Comparison of ENCODE assay signal across 20 cellular contexts in genomic region chr10:52875341-52875740, GRCh38.
"Had no signal": no experiment of that assay in that cellular context is flagged by ENCODE, and none has a peak within 500 bp of the region (broad histone marks: within the 10 kb centered on the region; RNA-seq: fewer than 3 reads in every experiment).

No MANE protein-coding gene starts in this region.

- H3K4me3 ChIP-seq: MG63, SJSA1, SK-N-MC had no signal

- H3K36me3 ChIP-seq: MG63, SJSA1 had no signal

- H3K9me3 ChIP-seq: MG63, SJSA1 had no signal

- H3K27me3 ChIP-seq: MG63, SJSA1 had no signal

- H3K27ac ChIP-seq: SJSA1, SK-N-MC had no signal

- DNase-seq: KBM-7, MG63, NCI-H1092, NCI-H1105 treated with DMSO at 0.1 percent for 48 hours, NCI-H1417 treated with DMSO at 0.1 percent for 48 hours, NCI-H146, NCI-H1694 treated with DMSO at 0.1 percent for 48 hours, NCI-H1930, NCI-H2081 treated with DMSO at 0.1 percent for 48 hours, NCI-H2171, NCI-H226, NCI-H446, NCI-H510A, NCI-H524 treated with DMSO at 0.1 percent for 48 hours, NCI-H69, NCI-H774, RPMI8226, SHP77 treated with DMSO at 0.1 percent for 48 hours had no signal

- H3K4me1 ChIP-seq: SJSA1 had no signal
